In genomic region chr7:97973206-97973658, GRCh38 we compare ENCODE assay signal across 11 cellular contexts. TPM values are rescaled to one million over a fixed set of nuclear protein-coding genes. Genes with fewer than 3 reads are reported as not detected.
DNase-seq lines count a peak whose midpoint lies in the region; ATAC-seq and TF ChIP-seq lines count a peak whose summit lies in the region.
"Had no signal": no experiment of that assay in that cellular context is flagged by ENCODE, and none has a peak within 500 bp of the region (broad histone marks: within the 10 kb centered on the region; RNA-seq: fewer than 3 reads in every experiment).

No MANE protein-coding gene starts in this region.

- no peaks in the 10 kb centered on the region for H3K9me3 Mint-ChIP-seq in WTC11

- no peaks in the 10 kb centered on the region for H3K4me1 ChIP-seq in breast epithelium

- ATAC-seq in WTC11 (peak; percentile 76), left colon (no peak), HG03045 (IDR thresholded peaks at IDR 0.05; ENCODE audit: unreplicated experiment) (no peak), GM21786 (IDR thresholded peaks at IDR 0.05; ENCODE audit: unreplicated experiment) (no peak)

- TF ChIP-seq CTCF in WTC11 (IDR thresholded peaks at IDR 0.05) (no peak), breast epithelium (IDR thresholded peaks at IDR 0.05) (no peak)

- CTCF ChIA-PET in WTC11 (lab: Charles Lee) = interaction anchor here (0.6 to 1.9 kb wide), 5 partner anchors 40 to 196 kb away, joined by 3 to 15 read pairs (median 3); partner anchors contain the start of gene ASNS

- no peaks in the 10 kb centered on the region for H3K27me3 ChIP-seq in breast epithelium
- H3K27me3 ChIP-seq: dorsolateral prefrontal cortex had no signal

- no peaks in the 10 kb centered on the region for H3K9me3 ChIP-seq in breast epithelium

- H3K4me1 Mint-ChIP-seq in WTC11 = peaks cover 13% of the 10 kb centered on the region

- H3K27ac Mint-ChIP-seq in WTC11 = peak overlapping the region; percentile 27; the same call in 1 of the 2 replicates

- no peak for TF ChIP-seq POLR2A in breast epithelium (IDR thresholded peaks at IDR 0.05)

- intact Hi-C loops in left colon (cut with DNase I, micrococcal nuclease) = no loop called here
- intact Hi-C loops in breast epithelium (cut with DNase I; ENCODE audit: low total_unique reads) = no loop called here

- no peaks in the 10 kb centered on the region for H3K36me3 ChIP-seq in breast epithelium

- peak; percentile 77 for DNase-seq in D341Med (ENCODE audit: low spot score)
- peak; percentile 78 for DNase-seq in NCI-H1092 (lab: John Stamatoyannopoulos, UW)
- peak; percentile 69 for DNase-seq in WTC11 (ENCODE audit: low spot score)
- DNase-seq in medulla oblongata (ENCODE audit: extremely low spot score) = peak; percentile 58
- DNase-seq in left colon = no peak
- no peak for DNase-seq in breast epithelium (ENCODE audit: low spot score in 2 of 2)
- DNase-seq: GOT3 had no signal

- POLR2A ChIA-PET in WTC11 (lab: Charles Lee) = interaction anchor here (0.6 to 1.8 kb wide), 3 partner anchors 19 to 101 kb away, joined by 4 to 8 read pairs (median 6); partner anchors contain the start of gene ASNS

- no peak overlapping the region for H3K4me3 ChIP-seq in breast epithelium

- no peaks in the 10 kb centered on the region for H3K27me3 Mint-ChIP-seq in WTC11 (ENCODE audit: low read depth)

- H3K27ac ChIP-seq in breast epithelium = no peak overlapping the region

- peak overlapping the region; percentile 93 for H3K4me3 Mint-ChIP-seq in WTC11

- H3K36me3 Mint-ChIP-seq in WTC11 = peaks cover 11% of the 10 kb centered on the region

TF ChIP-seq in WTC11, 78 proteins besides CTCF, POLR2A, EP300 and RAD21:
- peak; percentile 67 for TF ChIP-seq USF2 (CRISPR knock-in tag; IDR thresholded peaks at IDR 0.05)
- peak; percentile 42 for TF ChIP-seq NFYB (CRISPR knock-in tag; conservative IDR thresholded peaks at IDR 0.05; ENCODE audit: low read depth)
- TF ChIP-seq GRHL2 (CRISPR knock-in tag; IDR thresholded peaks at IDR 0.05; ENCODE audit: insufficient replicate concordance, severe bottlenecking) = no peak
- TF ChIP-seq, protein P1, sequence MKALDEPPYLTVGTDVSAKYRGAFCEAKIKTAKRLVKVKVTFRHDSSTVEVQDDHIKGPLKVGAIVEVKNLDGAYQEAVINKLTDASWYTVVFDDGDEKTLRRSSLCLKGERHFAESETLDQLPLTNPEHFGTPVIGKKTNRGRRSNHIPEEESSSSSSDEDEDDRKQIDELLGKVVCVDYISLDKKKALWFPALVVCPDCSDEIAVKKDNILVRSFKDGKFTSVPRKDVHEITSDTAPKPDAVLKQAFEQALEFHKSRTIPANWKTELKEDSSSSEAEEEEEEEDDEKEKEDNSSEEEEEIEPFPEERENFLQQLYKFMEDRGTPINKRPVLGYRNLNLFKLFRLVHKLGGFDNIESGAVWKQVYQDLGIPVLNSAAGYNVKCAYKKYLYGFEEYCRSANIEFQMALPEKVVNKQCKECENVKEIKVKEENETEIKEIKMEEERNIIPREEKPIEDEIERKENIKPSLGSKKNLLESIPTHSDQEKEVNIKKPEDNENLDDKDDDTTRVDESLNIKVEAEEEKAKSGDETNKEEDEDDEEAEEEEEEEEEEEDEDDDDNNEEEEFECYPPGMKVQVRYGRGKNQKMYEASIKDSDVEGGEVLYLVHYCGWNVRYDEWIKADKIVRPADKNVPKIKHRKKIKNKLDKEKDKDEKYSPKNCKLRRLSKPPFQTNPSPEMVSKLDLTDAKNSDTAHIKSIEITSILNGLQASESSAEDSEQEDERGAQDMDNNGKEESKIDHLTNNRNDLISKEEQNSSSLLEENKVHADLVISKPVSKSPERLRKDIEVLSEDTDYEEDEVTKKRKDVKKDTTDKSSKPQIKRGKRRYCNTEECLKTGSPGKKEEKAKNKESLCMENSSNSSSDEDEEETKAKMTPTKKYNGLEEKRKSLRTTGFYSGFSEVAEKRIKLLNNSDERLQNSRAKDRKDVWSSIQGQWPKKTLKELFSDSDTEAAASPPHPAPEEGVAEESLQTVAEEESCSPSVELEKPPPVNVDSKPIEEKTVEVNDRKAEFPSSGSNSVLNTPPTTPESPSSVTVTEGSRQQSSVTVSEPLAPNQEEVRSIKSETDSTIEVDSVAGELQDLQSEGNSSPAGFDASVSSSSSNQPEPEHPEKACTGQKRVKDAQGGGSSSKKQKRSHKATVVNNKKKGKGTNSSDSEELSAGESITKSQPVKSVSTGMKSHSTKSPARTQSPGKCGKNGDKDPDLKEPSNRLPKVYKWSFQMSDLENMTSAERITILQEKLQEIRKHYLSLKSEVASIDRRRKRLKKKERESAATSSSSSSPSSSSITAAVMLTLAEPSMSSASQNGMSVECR (CRISPR knock-in tag; IDR thresholded peaks at IDR 0.05; ENCODE audit: borderline replicate concordance) = no peak
- TF ChIP-seq, protein P2, sequence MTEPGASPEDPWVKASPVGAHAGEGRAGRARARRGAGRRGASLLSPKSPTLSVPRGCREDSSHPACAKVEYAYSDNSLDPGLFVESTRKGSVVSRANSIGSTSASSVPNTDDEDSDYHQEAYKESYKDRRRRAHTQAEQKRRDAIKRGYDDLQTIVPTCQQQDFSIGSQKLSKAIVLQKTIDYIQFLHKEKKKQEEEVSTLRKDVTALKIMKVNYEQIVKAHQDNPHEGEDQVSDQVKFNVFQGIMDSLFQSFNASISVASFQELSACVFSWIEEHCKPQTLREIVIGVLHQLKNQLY (CRISPR knock-in tag; IDR thresholded peaks at IDR 0.05) = no peak
- 0 out of 2 replicates have a peak, but pooled peaks have one; percentile 37 for TF ChIP-seq USF1 (CRISPR knock-in tag; IDR thresholded peaks at IDR 0.05)
- no peak for TF ChIP-seq ELF4 (CRISPR knock-in tag; IDR thresholded peaks at IDR 0.05; ENCODE audit: low read depth)
TF ChIP-seq in WTC11: peak in this region for 3.

RNA-seq across cellular contexts. Expression of gene OCM2, which starts 16.8 kb away (rescaled TPM):
- total RNA-seq in WTC11 (2021) (not detected in 3 replicates), left colon (not detected), breast epithelium (not detected)
- total RNA-seq: lung microvascular endothelial cell had no signal

Comparison
In these comparisons a context has a peak if more than half of its experiments do, and no peak if none do; other contexts are left out.
1. DNase-seq: peak in D341Med (single experiment), NCI-H1092 (single experiment), WTC11 (single experiment) and medulla oblongata (single experiment); none in left colon (0 of 2) and breast epithelium (0 of 2).